In genomic region chr1:44924835-44925464, GRCh38 we compare ENCODE assay signal across 8 cellular contexts.
DNase-seq lines count a peak whose midpoint lies in the region; ATAC-seq, FAIRE-seq and TF ChIP-seq lines count a peak whose summit lies in the region.

No MANE protein-coding gene starts in this region.

- H3K27me3 ChIP-seq in GM12878 (replicated peaks in 1 of 2; ENCODE audit: control insufficient read depth in 2 of 2, insufficient read depth in 2 of 2, low read length in 1 of 2), result no peaks in the 10 kb centered on the region
- no peaks in the 10 kb centered on the region for H3K27me3 ChIP-seq in neural cell (ENCODE audit: insufficient read depth, low read depth, low read length)
- H3K27me3 ChIP-seq in sigmoid colon, result no peaks in the 10 kb centered on the region

- peak; percentile 66 for FAIRE-seq in GM12878 (lab: Jason Lieb, UNC)
- FAIRE-seq in frontal cortex (lab: Jason Lieb, UNC), result no peak

- in situ Hi-C loops in GM12878 (cut with MboI), result no loop called here

- no peak overlapping the region for H2AFZ ChIP-seq in GM12878 (ENCODE audit: control insufficient read depth, low read depth, low read length)
- H2AFZ ChIP-seq in neural cell (ENCODE audit: low read depth, low read length), result no peak overlapping the region

- POLR2A ChIA-PET in GM12878 (lab: Charles Lee), result no interaction called here

- no peak overlapping the region for H3K4me3 ChIP-seq in GM12878
- no peak overlapping the region for H3K4me3 ChIP-seq in neural cell (ENCODE audit: low read length)
- H3K4me3 ChIP-seq in sigmoid colon, result no peak overlapping the region

- H3K79me2 ChIP-seq in GM12878 (ENCODE audit: control insufficient read depth, insufficient read depth, low read length), result no peaks in the 10 kb centered on the region
- no peaks in the 10 kb centered on the region for H3K79me2 ChIP-seq in neural cell (replicated peaks; ENCODE audit: insufficient read depth, low read length)

- WGBS in GM12878 (ENCODE audit: insufficient coverage, insufficient replicate concordance, low lambda C conversion rate, missing lambda C conversion rate), result 83% methylated on average over 6 of the region's 6 CpGs
- 77 to 79% methylated on average over 6 of the region's 6 CpGs for WGBS in sigmoid colon, 2 donors

- no TSS peak for BruUV-seq in GM12878 (replicated peaks; lab: Mats Ljungman, UMichigan)

- DNase-seq in ELR (ENCODE audit: low read depth), result peak; percentile 91
- peak; percentile 91 for DNase-seq in LHCN-M2 (ENCODE audit: low read depth)
- DNase-seq in GM12878 (ENCODE audit: low read depth, low spot score), result no peak
- DNase-seq in middle frontal gyrus (ENCODE audit: extremely low spot score, low spot score), result no peak
- DNase-seq in sigmoid colon, result no peak
- no peak for DNase-seq in frontal cortex (ENCODE audit: low spot score in 2 of 2)

- H3K9me3 ChIP-seq in GM12878 (replicated peaks; ENCODE audit: control insufficient read depth, insufficient read depth, low read length), result no peaks in the 10 kb centered on the region
- H3K9me3 ChIP-seq in neural cell (ENCODE audit: low read length), result no peaks in the 10 kb centered on the region
- no peaks in the 10 kb centered on the region for H3K9me3 ChIP-seq in sigmoid colon

- H4K20me1 ChIP-seq in GM12878 (ENCODE audit: control insufficient read depth, insufficient read depth) (no peaks in the 10 kb centered on the region), neural cell (ENCODE audit: insufficient read depth) (no peaks in the 10 kb centered on the region)

- peak; percentile 31 to 51 (median 47); a peak in 4 of 6 replicates for TF ChIP-seq CTCF in GM12878 (IDR thresholded peaks at IDR 0.05 in 2 of 3, conservative IDR thresholded peaks at IDR 0.05 in 1 of 3; ENCODE audit: control insufficient read depth in 2 of 3, extremely low read depth in 1 of 3, insufficient read depth in 1 of 3, low read depth in 3 of 3, low read length in 3 of 3)
- peak; percentile 14 for TF ChIP-seq CTCF in neural cell (IDR thresholded peaks at IDR 0.05; ENCODE audit: poor library complexity, severe bottlenecking)
- no peak for TF ChIP-seq CTCF in sigmoid colon (IDR thresholded peaks at IDR 0.05)

- peak; percentile 57 for ATAC-seq in GM12878
- no peak for ATAC-seq in GM19351 (IDR thresholded peaks at IDR 0.05; ENCODE audit: unreplicated experiment)

- SMC1A ChIA-PET in GM12878 (lab: Charles Lee; ENCODE audit: uncharacterized antibody, unreplicated experiment), result interaction anchor here (1.3 kb wide), 1 partner anchor 375 kb away, joined by 3 read pairs; no protein-coding TSS in a partner anchor

- CTCF ChIA-PET in GM12878 (lab: Yijun Ruan, JAX), result interaction anchor here (1.2 to 2.2 kb wide), 7 partner anchors 8 to 375 kb away, joined by 3 to 7 read pairs (median 4); partner anchors contain the start of gene PLK3

- H3K4me1 ChIP-seq in GM12878 (ENCODE audit: control insufficient read depth, insufficient read depth, low read length) (no peaks in the 10 kb centered on the region), sigmoid colon (no peaks in the 10 kb centered on the region)

- H3K27ac ChIP-seq in GM12878 (ENCODE audit: control insufficient read depth, insufficient read depth), result no peak overlapping the region
- no peak overlapping the region for H3K27ac ChIP-seq in neural cell (ENCODE audit: low read length)
- H3K27ac ChIP-seq in sigmoid colon, result no peak overlapping the region

- TF ChIP-seq POLR2A in GM12878 (IDR thresholded peaks at IDR 0.05; ENCODE audit: low read depth, low read length) (no peak), sigmoid colon (IDR thresholded peaks at IDR 0.05) (no peak)

- H3K9ac ChIP-seq in GM12878 (ENCODE audit: control insufficient read depth, insufficient read depth, low read length), result no peak overlapping the region
- no peak overlapping the region for H3K9ac ChIP-seq in neural cell (ENCODE audit: low read length)

- TF ChIP-seq EP300 in GM12878 (IDR thresholded peaks at IDR 0.05; ENCODE audit: borderline replicate concordance in 1 of 2, control insufficient read depth in 1 of 2, low read depth in 2 of 2, low read length in 2 of 2) (no peak), neural cell (conservative IDR thresholded peaks at IDR 0.05; ENCODE audit: poor library complexity, severe bottlenecking) (no peak), sigmoid colon (IDR thresholded peaks at IDR 0.05) (no peak)

- H3K36me3 ChIP-seq in GM12878 (ENCODE audit: control insufficient read depth in 2 of 2, insufficient read depth in 2 of 2, low read length in 1 of 2) (peaks cover 0 to 2% of the 10 kb centered on the region in 2 experiments; a peak in 2 of 4 replicates), neural cell (ENCODE audit: insufficient read depth, low read length) (no peaks in the 10 kb centered on the region), sigmoid colon (peaks cover 0 to 14% (median 4%) of the 10 kb centered on the region in 4 donors)

- intact Hi-C loops in GM12878 (cut with micrococcal nuclease; ENCODE audit: unreplicated experiment) (loop anchor here (1.0 kb wide), 1 partner anchor 61 kb away; the partner anchor contains the start of gene EIF2B3), sigmoid colon (cut with DNase I) (no loop called here)

- H3K4me2 ChIP-seq in GM12878 (ENCODE audit: control insufficient read depth, insufficient read depth), result no peak overlapping the region
- H3K4me2 ChIP-seq in neural cell (ENCODE audit: low read length), result no peak overlapping the region

- no peaks in the 10 kb centered on the region for H3F3A ChIP-seq in neural cell (ENCODE audit: insufficient read depth, low read length, poor library complexity, severe bottlenecking)

- RAD21 ChIA-PET in GM12878 (lab: Charles Lee; ENCODE audit: unreplicated experiment), result interaction anchor here (1.0 kb wide), 1 partner anchor 87 kb away, joined by 3 read pairs; the partner anchor contains the start of genes HECTD3 and UROD

- no peaks in the 10 kb centered on the region for H3K9me2 ChIP-seq in neural cell (ENCODE audit: insufficient read depth, low read length)

- TF ChIP-seq RAD21 in GM12878 (IDR thresholded peaks at IDR 0.05; ENCODE audit: insufficient read depth, low read depth, low read length), result 0 out of 2 replicates have a peak, but pooled peaks have one; percentile 24
- TF ChIP-seq RAD21 in neural cell (conservative IDR thresholded peaks at IDR 0.05), result no peak

TF ChIP-seq in GM12878, 131 proteins besides CTCF, POLR2A, EP300 and RAD21 (continues in another document):
- TF ChIP-seq TCF12 (IDR thresholded peaks at IDR 0.05; ENCODE audit: low read depth, low read length) (no peak), HCFC1 (IDR thresholded peaks at IDR 0.05; ENCODE audit: low read length) (no peak), TARDBP (IDR thresholded peaks at IDR 0.05; ENCODE audit: borderline replicate concordance) (no peak), RELB (IDR thresholded peaks at IDR 0.05; ENCODE audit: low read depth) (no peak)

TF ChIP-seq in neural cell, 6 proteins besides CTCF, POLR2A, EP300 and RAD21:
- TF ChIP-seq TAF1 (IDR thresholded peaks at IDR 0.05; ENCODE audit: low read depth) (no peak), MXI1 (conservative IDR thresholded peaks at IDR 0.05; ENCODE audit: poor library complexity, severe bottlenecking) (no peak), EZH2 (IDR thresholded peaks at IDR 0.05; ENCODE audit: borderline replicate concordance, insufficient read depth, low read length, poor library complexity, severe bottlenecking) (no peak), POLR2AphosphoS5 (IDR thresholded peaks at IDR 0.05) (no peak), SMC3 (conservative IDR thresholded peaks at IDR 0.05; ENCODE audit: poor library complexity) (no peak), REST (IDR thresholded peaks at IDR 0.05; ENCODE audit: borderline replicate concordance) (no peak)

Comparison
In these comparisons a context has a peak if more than half of its experiments do, and no peak if none do; other contexts are left out.
1. DNase-seq: peak in ELR (single experiment) and LHCN-M2 (single experiment); none in GM12878 (single experiment), middle frontal gyrus (single experiment), sigmoid colon (single experiment) and frontal cortex (0 of 2).
2. CTCF ChIP-seq: peak in GM12878 (3 of 3) and neural cell (single experiment); none in sigmoid colon (0 of 4).